Comparison of ENCODE assay signal across 8 cellular contexts in genomic region chr2:1742680-1743395, GRCh38. TPM values are rescaled to one million over a fixed set of nuclear protein-coding genes. Genes with fewer than 3 reads are reported as not detected.
A peak's percentile ranks its signal among the peaks of the same experiment; 100 is the strongest.
DNase-seq lines count a peak whose midpoint lies in the region; ATAC-seq lines count a peak whose summit lies in the region.

No MANE protein-coding gene starts in this region.

- H3K9me3 Mint-ChIP-seq in activated naive CD8-positive, alpha-beta T cell treated with anti-CD3 and anti-CD28 coated beads, Interleukin-2, amount 10 ng/mL, durations not matched to agents 7 days and 5 days = no peaks in the 10 kb centered on the region

- intact Hi-C loops in cardiac septum (cut with DNase I) = loop anchor here (2.0 to 5.0 kb wide), 5 partner anchors 26 to 150 kb away; no protein-coding TSS in a partner anchor

- peaks cover 4% of the 10 kb centered on the region for H3K4me1 Mint-ChIP-seq in activated naive CD8-positive, alpha-beta T cell treated with anti-CD3 and anti-CD28 coated beads, Interleukin-2, amount 10 ng/mL, durations not matched to agents 7 days and 5 days

- H3K27me3 Mint-ChIP-seq in activated naive CD8-positive, alpha-beta T cell treated with anti-CD3 and anti-CD28 coated beads, Interleukin-2, amount 10 ng/mL, durations not matched to agents 7 days and 5 days = peaks cover 41% of the 10 kb centered on the region

- DNase-seq in A172 (ENCODE audit: low spot score) (peak; percentile 75), HK-2 (ENCODE audit: unreplicated experiment) (peak; percentile 73), cardiac septum (ENCODE audit: low spot score) (peak; percentile 79), occipital lobe (lab: John Stamatoyannopoulos, UW) (peak; percentile 56), NCI-H1048 (lab: John Stamatoyannopoulos, UW) (no peak), NCI-H1105 (lab: John Stamatoyannopoulos, UW) (no peak)
- peak; percentile 54 for DNase-seq in activated naive CD8-positive, alpha-beta T cell treated with anti-CD3 and anti-CD28 coated beads, Interleukin-2, amount 10 ng/mL, durations not matched to agents 7 days and 5 days

- H3K27ac Mint-ChIP-seq in activated naive CD8-positive, alpha-beta T cell treated with anti-CD3 and anti-CD28 coated beads, Interleukin-2, amount 10 ng/mL, durations not matched to agents 7 days and 5 days = peak overlapping the region; percentile 51

- peak; percentile 61 for ATAC-seq in activated naive CD8-positive, alpha-beta T cell treated with anti-CD3 and anti-CD28 coated beads, Interleukin-2, amount 10 ng/mL, durations not matched to agents 7 days and 5 days (ENCODE audit: low read depth)
- ATAC-seq in GM21526 (IDR thresholded peaks at IDR 0.05; ENCODE audit: low FRiP score, unreplicated experiment) = no peak

- no peaks in the 10 kb centered on the region for H3K36me3 Mint-ChIP-seq in activated naive CD8-positive, alpha-beta T cell treated with anti-CD3 and anti-CD28 coated beads, Interleukin-2, amount 10 ng/mL, durations not matched to agents 7 days and 5 days

- POLR2A ChIA-PET in activated naive CD8-positive, alpha-beta T cell treated with anti-CD3 and anti-CD28 coated beads, Interleukin-2, amount 10 ng/mL, durations not matched to agents 7 days and 5 days (lab: Charles Lee) = no interaction called here

- peak overlapping the region; percentile 78 for H3K4me3 Mint-ChIP-seq in activated naive CD8-positive, alpha-beta T cell treated with anti-CD3 and anti-CD28 coated beads, Interleukin-2, amount 10 ng/mL, durations not matched to agents 7 days and 5 days

RNA-seq across cellular contexts. Expression of gene PXDN, which starts 1.5 kb away (rescaled TPM):
- total RNA-seq in A172 (2014; rRNA removed; shearing (Covaris generic)) = 98.5 and 124 TPM in 2 replicates
- 1 to 10 TPM in 1 of 2 experiments, under 1 TPM in 1; 0.86 to 1.8 TPM for total RNA-seq in activated naive CD8-positive, alpha-beta T cell treated with anti-CD3 and anti-CD28 coated beads, Interleukin-2, amount 10 ng/mL, durations not matched to agents 7 days and 5 days
- 27.5 TPM for total RNA-seq in cardiac septum
- total RNA-seq in occipital lobe = 35.6 TPM

Comparison
In these comparisons a context has a peak if more than half of its experiments do, and no peak if none do; other contexts are left out.
1. DNase-seq: peak in A172 (single experiment), HK-2 (single experiment), activated naive CD8-positive, alpha-beta T cell treated with anti-CD3 and anti-CD28 coated beads, Interleukin-2, amount 10 ng/mL, durations not matched to agents 7 days and 5 days (single experiment), cardiac septum (single experiment) and occipital lobe (single experiment); none in NCI-H1048 (single experiment) and NCI-H1105 (single experiment).
2. RNA of gene PXDN, which starts 1.5 kb away (total RNA-seq): 98.5 to 124 TPM in A172, 35.6 TPM in occipital lobe (single experiment) and 27.5 TPM in cardiac septum (single experiment); 0.86 to 1.8 TPM in activated naive CD8-positive, alpha-beta T cell treated with anti-CD3 and anti-CD28 coated beads, Interleukin-2, amount 10 ng/mL, durations not matched to agents 7 days and 5 days; every median in the first group is over 10 times any median in the second.